Comparison of ENCODE assay signal across 37 cellular contexts in the genomic region with DNA sequence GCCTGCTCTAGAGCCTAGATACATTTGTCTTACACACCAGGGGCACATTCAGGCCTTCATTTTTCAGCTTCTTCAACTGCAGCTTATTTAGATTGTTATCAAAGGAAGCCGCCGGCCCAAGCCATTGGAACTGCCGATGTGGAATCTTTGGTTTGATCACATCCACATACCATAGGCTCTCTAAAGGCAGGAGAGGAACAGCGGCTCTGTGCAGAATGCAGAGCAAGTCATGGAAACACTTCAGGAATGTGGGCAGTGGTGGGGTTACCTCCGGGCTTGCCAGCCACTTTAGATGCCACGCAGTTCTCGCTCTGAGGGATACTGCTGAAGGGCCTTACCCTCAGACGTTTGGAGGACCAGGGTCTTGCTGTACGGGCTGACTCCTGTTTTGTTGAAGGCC.
"Had no signal": no experiment of that assay in that cellular context is flagged by ENCODE, and none has a peak within 500 bp of the region (broad histone marks: within the 10 kb centered on the region; RNA-seq: fewer than 3 reads in every experiment).

No MANE protein-coding gene starts in this region.

- H3K4me3 Mint-ChIP-seq: activated CD4-positive, alpha-beta memory T cell treated with anti-CD3 and anti-CD28 coated beads for 36 hours; activated CD4-positive, alpha-beta T cell treated with anti-CD3 and anti-CD28 coated beads, Interleukin-2, amount 10 ng/mL, durations not matched to agents 24 days and 14 days; activated naive CD4-positive, alpha-beta T cell treated with anti-CD3 and anti-CD28 coated beads for 36 hours; activated naive CD8-positive, alpha-beta T cell treated with anti-CD3 and anti-CD28 coated beads for 36 hours; activated T-helper 1 cell treated with anti-CD3 and anti-CD28 coated beads, Interleukin-12 subunit alpha, Interleukin-12 subunit beta, Interleukin-2, Interleukin-4 antibody, amounts not matched to agents 30 ng/mL and 10 ng/mL and 1 ng/mL, durations not matched to agents 14 hours and 24 hours and 36 hours; effector memory CD8-positive, alpha-beta T cell; immature natural killer cell; natural killer cell; neural progenitor cell; stimulated activated memory B cell treated with anti-CD40 and anti-IgM and Interleukin-4, amounts not matched to agents 10 μg/mL and 1 μg/mL and 100 μg/mL, for 72 hours; stimulated activated naive CD8-positive, alpha-beta T cell treated with anti-CD3 and anti-CD28 coated beads, Interleukin-15, amount 100 ng/mL, for 72 hours; T-helper 1 cell treated with Interleukin-12 subunit alpha and Interleukin-12 subunit beta and Interleukin-4 antibody, amounts not matched to agents 30 μg/mL and 1 μg/mL, for 36 hours had no signal

- FAIRE-seq: endothelial cell of umbilical vein had no signal

- H3K9ac ChIP-seq: neural progenitor cell, parathyroid adenoma had no signal

- H3K4me1 ChIP-seq: adrenal gland, heart left ventricle, parathyroid adenoma had no signal

- H3K9me3 Mint-ChIP-seq: activated CD4-positive, alpha-beta memory T cell treated with anti-CD3 and anti-CD28 coated beads for 36 hours; activated CD4-positive, alpha-beta T cell treated with anti-CD3 and anti-CD28 coated beads, Interleukin-2, amount 10 ng/mL, durations not matched to agents 24 days and 14 days; activated naive CD4-positive, alpha-beta T cell treated with anti-CD3 and anti-CD28 coated beads for 36 hours; activated naive CD8-positive, alpha-beta T cell treated with anti-CD3 and anti-CD28 coated beads for 36 hours; activated T-helper 1 cell treated with anti-CD3 and anti-CD28 coated beads, Interleukin-12 subunit alpha, Interleukin-12 subunit beta, Interleukin-2, Interleukin-4 antibody, amounts not matched to agents 30 ng/mL and 10 ng/mL and 1 ng/mL, durations not matched to agents 14 hours and 24 hours and 36 hours; effector memory CD8-positive, alpha-beta T cell; immature natural killer cell; natural killer cell; neural progenitor cell; stimulated activated memory B cell treated with anti-CD40 and anti-IgM and Interleukin-4, amounts not matched to agents 10 μg/mL and 1 μg/mL and 100 μg/mL, for 72 hours; stimulated activated naive CD8-positive, alpha-beta T cell treated with anti-CD3 and anti-CD28 coated beads, Interleukin-15, amount 100 ng/mL, for 72 hours; T-helper 1 cell treated with Interleukin-12 subunit alpha and Interleukin-12 subunit beta and Interleukin-4 antibody, amounts not matched to agents 30 μg/mL and 1 μg/mL, for 36 hours had no signal

- DNase-seq: activated CD4-positive, alpha-beta memory T cell treated with anti-CD3 and anti-CD28 coated beads for 36 hours; activated CD4-positive, alpha-beta T cell treated with anti-CD3 and anti-CD28 coated beads, Interleukin-2, amount 10 ng/mL, durations not matched to agents 24 days and 14 days; activated CD4-positive, CD25-positive, alpha-beta regulatory T cell treated with anti-CD3 and anti-CD28 coated beads, Interleukin-2, amount 50 U/mL, for 72 hours; activated CD8-positive, alpha-beta memory T cell treated with anti-CD3 and anti-CD28 coated beads, Interleukin-2, amount 50 U/mL, for 4 hours; activated effector memory CD4-positive, alpha-beta T cell treated with anti-CD3 and anti-CD28 coated beads, Interleukin-2, amount 50 U/mL, for 16 hours; activated naive CD4-positive, alpha-beta T cell treated with anti-CD3 and anti-CD28 coated beads for 36 hours; activated naive CD8-positive, alpha-beta T cell treated with anti-CD3 and anti-CD28 coated beads for 36 hours; activated T-cell treated with anti-CD3 and anti-CD28 coated beads, Interleukin-2, amount 50 U/mL, for 1 hour; adrenal gland; aorta; brain microvascular endothelial cell; caudate nucleus; cortex of kidney; effector memory CD8-positive, alpha-beta T cell; foreskin fibroblast; heart left ventricle; hypothalamus; immature natural killer cell; natural killer cell; occipital lobe; right cardiac atrium; stimulated activated CD4-positive, alpha-beta T cell treated with anti-CD3 and anti-CD28 coated beads, Interleukin-12 subunit alpha, Interleukin-12 subunit beta, amount 100 ng/mL, for 4 hours; stimulated activated CD4-positive, alpha-beta T cell treated with anti-CD3 and anti-CD28 coated beads, Interleukin-4, amount 100 ng/mL, for 24 hours; stimulated activated naive CD8-positive, alpha-beta T cell treated with anti-CD3 and anti-CD28 coated beads, Interleukin-15, amount 100 ng/mL, for 72 hours; substantia nigra; SW 1271; T-helper 9 cell; WERI-Rb-1 had no signal

- H3K4me3 ChIP-seq: adrenal gland, heart left ventricle, neural progenitor cell, skin epidermis had no signal

- H3K27me3 Mint-ChIP-seq: activated CD4-positive, alpha-beta memory T cell treated with anti-CD3 and anti-CD28 coated beads for 36 hours; activated CD4-positive, alpha-beta T cell treated with anti-CD3 and anti-CD28 coated beads, Interleukin-2, amount 10 ng/mL, durations not matched to agents 24 days and 14 days; activated naive CD8-positive, alpha-beta T cell treated with anti-CD3 and anti-CD28 coated beads for 36 hours; stimulated activated memory B cell treated with anti-CD40 and anti-IgM and Interleukin-4, amounts not matched to agents 10 μg/mL and 1 μg/mL and 100 μg/mL, for 72 hours; stimulated activated naive CD8-positive, alpha-beta T cell treated with anti-CD3 and anti-CD28 coated beads, Interleukin-15, amount 100 ng/mL, for 72 hours had no signal

- H3K27ac Mint-ChIP-seq: activated CD4-positive, alpha-beta memory T cell treated with anti-CD3 and anti-CD28 coated beads for 36 hours; activated CD4-positive, alpha-beta T cell treated with anti-CD3 and anti-CD28 coated beads, Interleukin-2, amount 10 ng/mL, durations not matched to agents 24 days and 14 days; activated naive CD4-positive, alpha-beta T cell treated with anti-CD3 and anti-CD28 coated beads for 36 hours; activated naive CD8-positive, alpha-beta T cell treated with anti-CD3 and anti-CD28 coated beads for 36 hours; activated T-helper 1 cell treated with anti-CD3 and anti-CD28 coated beads, Interleukin-12 subunit alpha, Interleukin-12 subunit beta, Interleukin-2, Interleukin-4 antibody, amounts not matched to agents 30 ng/mL and 10 ng/mL and 1 ng/mL, durations not matched to agents 14 hours and 24 hours and 36 hours; effector memory CD8-positive, alpha-beta T cell; natural killer cell; neural progenitor cell; stimulated activated memory B cell treated with anti-CD40 and anti-IgM and Interleukin-4, amounts not matched to agents 10 μg/mL and 1 μg/mL and 100 μg/mL, for 72 hours; stimulated activated naive CD8-positive, alpha-beta T cell treated with anti-CD3 and anti-CD28 coated beads, Interleukin-15, amount 100 ng/mL, for 72 hours; T-helper 1 cell treated with Interleukin-12 subunit alpha and Interleukin-12 subunit beta and Interleukin-4 antibody, amounts not matched to agents 30 μg/mL and 1 μg/mL, for 36 hours had no signal

- H3K27ac ChIP-seq: adrenal gland, brain microvascular endothelial cell, heart left ventricle, neural progenitor cell, parathyroid adenoma, skin epidermis, WERI-Rb-1 had no signal

- ATAC-seq: effector memory CD8-positive, alpha-beta T cell; esophagus mucosa; heart left ventricle; left lobe of liver; natural killer cell; right cardiac atrium; stimulated activated memory B cell treated with anti-CD40 and anti-IgM and Interleukin-4, amounts not matched to agents 10 μg/mL and 1 μg/mL and 100 μg/mL, for 72 hours; stimulated activated naive CD8-positive, alpha-beta T cell treated with anti-CD3 and anti-CD28 coated beads, Interleukin-15, amount 100 ng/mL, for 72 hours had no signal

- H3K36me3 Mint-ChIP-seq: activated CD4-positive, alpha-beta memory T cell treated with anti-CD3 and anti-CD28 coated beads for 36 hours; activated naive CD8-positive, alpha-beta T cell treated with anti-CD3 and anti-CD28 coated beads for 36 hours; immature natural killer cell; natural killer cell; stimulated activated memory B cell treated with anti-CD40 and anti-IgM and Interleukin-4, amounts not matched to agents 10 μg/mL and 1 μg/mL and 100 μg/mL, for 72 hours had no signal

- H3K4me1 Mint-ChIP-seq: activated CD4-positive, alpha-beta T cell treated with anti-CD3 and anti-CD28 coated beads, Interleukin-2, amount 10 ng/mL, durations not matched to agents 24 days and 14 days; activated naive CD8-positive, alpha-beta T cell treated with anti-CD3 and anti-CD28 coated beads for 36 hours; immature natural killer cell; natural killer cell; stimulated activated memory B cell treated with anti-CD40 and anti-IgM and Interleukin-4, amounts not matched to agents 10 μg/mL and 1 μg/mL and 100 μg/mL, for 72 hours; stimulated activated naive CD8-positive, alpha-beta T cell treated with anti-CD3 and anti-CD28 coated beads, Interleukin-15, amount 100 ng/mL, for 72 hours had no signal

- H3K27me3 ChIP-seq: adrenal gland, brain microvascular endothelial cell, heart left ventricle, neural progenitor cell had no signal

- H2AFZ ChIP-seq: neural progenitor cell, parathyroid adenoma had no signal

- H3K36me3 ChIP-seq: adrenal gland, brain microvascular endothelial cell, heart left ventricle, neural progenitor cell had no signal

- H3K4me2 ChIP-seq: neural progenitor cell had no signal

- H3K9me3 ChIP-seq: adrenal gland, heart left ventricle had no signal

- H3K79me2 ChIP-seq: parathyroid adenoma had no signal
